9 cellular contexts compared by ENCODE assay signal in genomic region chr13:98267080-98267912, GRCh38.
DNase-seq lines count a peak whose midpoint lies in the region; ATAC-seq and TF ChIP-seq lines count a peak whose summit lies in the region.
"Had no signal": no experiment of that assay in that cellular context is flagged by ENCODE, and none has a peak within 500 bp of the region (broad histone marks: within the 10 kb centered on the region; RNA-seq: fewer than 3 reads in every experiment).

No MANE protein-coding gene starts in this region.

- no peaks in the 10 kb centered on the region for H3K27me3 Mint-ChIP-seq in nephron (ENCODE audit: low read depth)

- TF ChIP-seq CTCF in nephron (IDR thresholded peaks at IDR 0.05; ENCODE audit: unreplicated experiment in 3 of 3): no peak
- TF ChIP-seq CTCF in prostate gland (IDR thresholded peaks at IDR 0.05): no peak

- no peak overlapping the region for H3K4me3 ChIP-seq in effector memory CD4-positive, alpha-beta T cell (ENCODE audit: insufficient read depth, low read depth, low read length, poor library complexity, severe bottlenecking)
- no peak overlapping the region for H3K4me3 ChIP-seq in prostate gland

- no peaks in the 10 kb centered on the region for H3K27me3 ChIP-seq in effector memory CD4-positive, alpha-beta T cell (replicated peaks; ENCODE audit: control insufficient read depth, insufficient read depth, low read length, poor library complexity, severe bottlenecking)
- H3K27me3 ChIP-seq in prostate gland (replicated peaks; ENCODE audit: insufficient read depth): no peaks in the 10 kb centered on the region

- H3K27ac ChIP-seq in effector memory CD4-positive, alpha-beta T cell (ENCODE audit: insufficient read depth, low read length, poor library complexity, severe bottlenecking): no peak overlapping the region
- H3K27ac ChIP-seq in prostate gland: no peak overlapping the region

- DNase-seq in dermis blood vessel endothelial cell: peak; percentile 22
- no peak for DNase-seq in effector memory CD4-positive, alpha-beta T cell
- DNase-seq in prostate gland (ENCODE audit: low spot score): no peak
- DNase-seq in DMS79 treated with DMSO at 0.1 percent for 48 hours (lab: John Stamatoyannopoulos, UW): no peak
- no peak for DNase-seq in T1000 (lab: John Stamatoyannopoulos, UW)
- DNase-seq: DMS79 had no signal

- H3K36me3 Mint-ChIP-seq in nephron (ENCODE audit: low read depth): peaks cover 12% of the 10 kb centered on the region

- intact Hi-C loops in prostate gland (cut with DNase I): no loop called here

- no peak for TF ChIP-seq POLR2A in prostate gland (IDR thresholded peaks at IDR 0.05)

- peaks cover 45% of the 10 kb centered on the region for H3K4me1 Mint-ChIP-seq in nephron

- no peaks in the 10 kb centered on the region for H3K9me3 Mint-ChIP-seq in nephron

- ATAC-seq in GM18867 (IDR thresholded peaks at IDR 0.05; ENCODE audit: unreplicated experiment) (peak; percentile 89), HG03060 (IDR thresholded peaks at IDR 0.05; ENCODE audit: low read depth, unreplicated experiment) (peak; percentile 95)

- peak overlapping the region; percentile 47 to 60 (median 54) for H3K4me3 Mint-ChIP-seq in nephron

- peak overlapping the region; percentile 94 to 98 (median 97) for H3K27ac Mint-ChIP-seq in nephron

- H3K4me1 ChIP-seq in effector memory CD4-positive, alpha-beta T cell (ENCODE audit: control insufficient read depth, insufficient read depth, low read length, poor library complexity, severe bottlenecking): no peaks in the 10 kb centered on the region
- H3K4me1 ChIP-seq in prostate gland (replicated peaks): no peaks in the 10 kb centered on the region

- 42% methylated on average over 18 of the region's 18 CpGs for WGBS in prostate gland

- no peaks in the 10 kb centered on the region for H3K9me3 ChIP-seq in effector memory CD4-positive, alpha-beta T cell (ENCODE audit: control insufficient read depth, low read length)
- no peaks in the 10 kb centered on the region for H3K9me3 ChIP-seq in prostate gland

- H3K36me3 ChIP-seq in effector memory CD4-positive, alpha-beta T cell (ENCODE audit: control insufficient read depth, insufficient read depth, low read length): no peaks in the 10 kb centered on the region
- H3K36me3 ChIP-seq in prostate gland: no peaks in the 10 kb centered on the region
